Comparison of ENCODE assay signal across 12 cellular contexts in the genomic region with DNA sequence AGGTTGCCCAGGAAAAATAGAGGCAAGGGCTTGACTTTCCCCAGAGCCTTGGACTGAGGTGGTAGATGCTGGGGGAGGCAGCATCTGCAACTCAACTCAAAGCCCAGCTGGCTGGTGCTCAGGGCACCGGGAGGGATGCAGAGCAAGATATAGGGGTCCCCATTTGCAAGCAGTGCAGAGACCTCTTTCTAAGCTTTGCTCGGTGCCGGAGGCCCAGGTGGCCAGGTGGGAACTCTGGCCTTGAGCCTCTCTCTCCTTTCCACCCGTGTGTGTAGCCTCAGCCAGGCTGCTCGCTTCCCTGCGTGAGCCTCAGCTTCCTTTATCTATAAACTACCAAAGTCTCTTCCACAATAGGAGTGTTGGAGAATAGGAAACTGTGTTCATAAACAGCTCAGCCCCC. TPM values are rescaled to one million over a fixed set of nuclear protein-coding genes. Genes with fewer than 3 reads are reported as not detected.
DNase-seq lines count a peak whose midpoint lies in the region; ATAC-seq and TF ChIP-seq lines count a peak whose summit lies in the region.
"Had no signal": no experiment of that assay in that cellular context is flagged by ENCODE, and none has a peak within 500 bp of the region (broad histone marks: within the 10 kb centered on the region; RNA-seq: fewer than 3 reads in every experiment).

No MANE protein-coding gene starts in this region.

- TF ChIP-seq POLR2A in upper lobe of left lung (IDR thresholded peaks at IDR 0.05): no peak

- no peaks in the 10 kb centered on the region for H3K27me3 Mint-ChIP-seq in T-helper 2 cell treated with Interferon-gamma antibody and Interleukin-4, amounts not matched to agents 5 μg/mL and 100 μg/mL, for 36 hours (ENCODE audit: low read depth)
- H3K27me3 Mint-ChIP-seq in mesothelial cell of epicardium (ENCODE audit: low read depth): peaks cover 4% of the 10 kb centered on the region
- H3K27me3 Mint-ChIP-seq: activated naive CD4-positive, alpha-beta T cell treated with anti-CD3 and anti-CD28 coated beads, Interleukin-2, amount 10 ng/mL, durations not matched to agents 7 days and 5 days had no signal

- H3K79me2 ChIP-seq in SU-DHL-6 (ENCODE audit: insufficient read depth, low read length): peaks cover 87% of the 10 kb centered on the region

- H3K36me3 Mint-ChIP-seq in T-helper 2 cell treated with Interferon-gamma antibody and Interleukin-4, amounts not matched to agents 5 μg/mL and 100 μg/mL, for 36 hours (ENCODE audit: low read depth): peaks cover 7% of the 10 kb centered on the region
- no peaks in the 10 kb centered on the region for H3K36me3 Mint-ChIP-seq in mesothelial cell of epicardium

- H3K36me3 ChIP-seq in SU-DHL-6 (ENCODE audit: low read length) (no peaks in the 10 kb centered on the region), upper lobe of left lung (peaks cover 0 to 5% (median 5%) of the 10 kb centered on the region in 4 donors)
- H3K36me3 ChIP-seq: breast epithelium had no signal

- no peak overlapping the region for H2AFZ ChIP-seq in SU-DHL-6 (ENCODE audit: low read depth, low read length, severe bottlenecking)

- peaks cover 27% of the 10 kb centered on the region for H3K4me1 Mint-ChIP-seq in T-helper 2 cell treated with Interferon-gamma antibody and Interleukin-4, amounts not matched to agents 5 μg/mL and 100 μg/mL, for 36 hours (ENCODE audit: low read depth)
- H3K4me1 Mint-ChIP-seq in mesothelial cell of epicardium: peaks cover 26% of the 10 kb centered on the region

- H3K4me2 ChIP-seq in SU-DHL-6 (ENCODE audit: low read depth, low read length, poor library complexity, severe bottlenecking): peak overlapping the region; percentile 28

- H3K9ac ChIP-seq in SU-DHL-6 (ENCODE audit: low read length): peak overlapping the region; percentile 8; the same call in 1 of the 2 replicates

- no peaks in the 10 kb centered on the region for H3K9me3 Mint-ChIP-seq in T-helper 2 cell treated with Interferon-gamma antibody and Interleukin-4, amounts not matched to agents 5 μg/mL and 100 μg/mL, for 36 hours
- H3K9me3 Mint-ChIP-seq in mesothelial cell of epicardium: no peaks in the 10 kb centered on the region
- H3K9me3 Mint-ChIP-seq: activated naive CD4-positive, alpha-beta T cell treated with anti-CD3 and anti-CD28 coated beads, Interleukin-2, amount 10 ng/mL, durations not matched to agents 7 days and 5 days had no signal

- TF ChIP-seq CTCF in SU-DHL-6 (IDR thresholded peaks at IDR 0.05; ENCODE audit: insufficient read depth, low read length, poor library complexity, severe bottlenecking) (no peak), mesothelial cell of epicardium (IDR thresholded peaks at IDR 0.05; ENCODE audit: unreplicated experiment) (no peak), upper lobe of left lung (IDR thresholded peaks at IDR 0.05) (no peak)

- no peak for TF ChIP-seq EP300 in upper lobe of left lung (IDR thresholded peaks at IDR 0.05)

- no peak overlapping the region for H3K4me3 Mint-ChIP-seq in T-helper 2 cell treated with Interferon-gamma antibody and Interleukin-4, amounts not matched to agents 5 μg/mL and 100 μg/mL, for 36 hours
- H3K4me3 Mint-ChIP-seq in mesothelial cell of epicardium: no peak overlapping the region
- H3K4me3 Mint-ChIP-seq: activated naive CD4-positive, alpha-beta T cell treated with anti-CD3 and anti-CD28 coated beads, Interleukin-2, amount 10 ng/mL, durations not matched to agents 7 days and 5 days had no signal

- H3F3A ChIP-seq in SU-DHL-6 (ENCODE audit: insufficient read depth): no peaks in the 10 kb centered on the region

- H3K27ac ChIP-seq in SU-DHL-6 (ENCODE audit: low read depth, low read length) (peak overlapping the region; percentile 57), upper lobe of left lung (peak overlapping the region; percentile 25 to 73 (median 64))
- H3K27ac ChIP-seq: breast epithelium had no signal

- no peaks in the 10 kb centered on the region for H3K27me3 ChIP-seq in SU-DHL-6 (ENCODE audit: low read length)
- no peaks in the 10 kb centered on the region for H3K27me3 ChIP-seq in upper lobe of left lung
- H3K27me3 ChIP-seq: breast epithelium had no signal

- H3K4me3 ChIP-seq in SU-DHL-6 (ENCODE audit: insufficient read depth, low read length, poor library complexity, severe bottlenecking) (no peak overlapping the region), upper lobe of left lung (peak overlapping the region in 1 of 4 donors; percentile 17)
- H3K4me3 ChIP-seq: breast epithelium had no signal

- H3K9me2 ChIP-seq in SU-DHL-6 (replicated peaks; ENCODE audit: insufficient read depth, low read length): no peaks in the 10 kb centered on the region

- peak overlapping the region; percentile 13 for H3K27ac Mint-ChIP-seq in T-helper 2 cell treated with Interferon-gamma antibody and Interleukin-4, amounts not matched to agents 5 μg/mL and 100 μg/mL, for 36 hours
- H3K27ac Mint-ChIP-seq in mesothelial cell of epicardium: peak overlapping the region; percentile 52
- H3K27ac Mint-ChIP-seq: activated naive CD4-positive, alpha-beta T cell treated with anti-CD3 and anti-CD28 coated beads, Interleukin-2, amount 10 ng/mL, durations not matched to agents 7 days and 5 days had no signal

- WGBS in upper lobe of left lung, 2 donors: 49 to 60% methylated on average over 2 to 6 of the region's 6 CpGs

- no peaks in the 10 kb centered on the region for H3K9me3 ChIP-seq in SU-DHL-6 (ENCODE audit: insufficient read depth, low read length)
- H3K9me3 ChIP-seq in upper lobe of left lung: no peaks in the 10 kb centered on the region
- H3K9me3 ChIP-seq: breast epithelium had no signal

- ATAC-seq in upper lobe of left lung (ENCODE audit: low FRiP score in 2 of 2): no peak

- H3K4me1 ChIP-seq in upper lobe of left lung: peaks cover 72 to 88% (median 77%) of the 10 kb centered on the region in 4 donors

- no peaks in the 10 kb centered on the region for H4K20me1 ChIP-seq in SU-DHL-6 (ENCODE audit: low read depth, low read length)

- DNase-seq in T-helper 2 cell treated with Interferon-gamma antibody and Interleukin-4, amounts not matched to agents 5 μg/mL and 100 μg/mL, for 36 hours (ENCODE audit: low spot score): no peak
- no peak for DNase-seq in T-helper 2 cell
- DNase-seq in mesothelial cell of epicardium (ENCODE audit: low spot score in 2 of 2, unreplicated experiment in 2 of 2): no peak
- DNase-seq in upper lobe of left lung: no peak
- no peak for DNase-seq in NCI-H146 treated with DMSO at 0.1 percent for 48 hours (lab: John Stamatoyannopoulos, UW; ENCODE audit: unreplicated experiment)
- DNase-seq in SIG-M5 (lab: John Stamatoyannopoulos, UW): no peak
- no peak for DNase-seq in C1 segment of cervical spinal cord (lab: John Stamatoyannopoulos, UW)
- DNase-seq: activated CD4-positive, alpha-beta T cell treated with anti-CD3 and anti-CD28 coated beads for 4 hours; activated naive CD4-positive, alpha-beta T cell treated with anti-CD3 and anti-CD28 coated beads, Interleukin-2, amount 10 ng/mL, durations not matched to agents 7 days and 5 days; effector CD8-positive, alpha-beta T cell had no signal

RNA-seq across cellular contexts. Expression of a gene that starts 36.5 kb away (rescaled TPM):
- total RNA-seq in mesothelial cell of epicardium: 19.3 to 21.2 TPM (median 20.0 TPM) in 3 replicates
- 100 to 1,000 TPM in 2 of 6 donors, 10 to 100 TPM in 4; 60.6 to 154 (median 92.8) TPM for total RNA-seq in upper lobe of left lung
